8 cellular contexts compared by ENCODE assay signal in the genomic region with DNA sequence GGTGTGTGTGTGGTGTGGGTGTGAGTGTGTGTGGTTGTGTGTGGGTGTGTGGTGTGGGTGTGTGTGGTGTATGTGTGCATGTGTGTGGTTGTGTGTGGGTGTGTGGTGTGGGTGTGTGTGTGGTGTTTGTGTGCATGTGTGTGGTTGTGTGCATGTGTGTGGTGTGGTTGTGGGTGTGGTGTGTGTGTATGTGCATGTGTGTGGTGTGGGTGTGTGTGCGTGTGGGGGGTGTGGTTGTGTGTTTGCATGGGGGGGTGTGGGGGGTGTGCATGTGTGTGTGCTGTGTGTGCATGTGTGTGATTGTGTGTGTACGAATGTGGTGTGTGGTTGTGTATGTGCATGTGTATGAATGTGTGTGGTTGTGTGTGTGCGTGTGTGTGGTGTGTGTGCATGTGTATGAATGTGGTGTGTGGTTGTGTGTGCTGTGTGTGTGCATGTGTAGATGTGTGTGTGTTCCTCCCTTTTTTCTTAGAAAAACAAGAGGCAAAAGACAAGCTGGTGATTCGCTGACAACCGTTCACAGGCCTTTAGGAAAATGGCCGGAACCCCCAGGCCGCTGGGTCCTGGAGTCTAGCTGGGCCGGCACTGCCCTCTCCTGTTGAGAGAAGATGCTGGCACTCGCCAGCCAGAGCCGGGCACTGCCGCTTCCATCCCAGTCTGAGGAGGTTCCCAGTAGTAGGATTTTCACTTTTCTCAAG. TPM values are rescaled to one million over a fixed set of nuclear protein-coding genes. Genes with fewer than 3 reads are reported as not detected.
DNase-seq lines count a peak whose midpoint lies in the region; ATAC-seq, FAIRE-seq and TF ChIP-seq lines count a peak whose summit lies in the region.

No MANE protein-coding gene starts in this region.

- H3K9me3 Mint-ChIP-seq in activated CD4-positive, alpha-beta T cell treated with anti-CD3 and anti-CD28 coated beads, Interleukin-2, amount 10 ng/mL, durations not matched to agents 7 days and 5 days = no peaks in the 10 kb centered on the region
- no peaks in the 10 kb centered on the region for H3K9me3 Mint-ChIP-seq in CD4-positive, alpha-beta memory T cell

- FAIRE-seq in urothelium cell line (lab: Jason Lieb, UNC) = peak; percentile 98

- H3K4me1 ChIP-seq in left lung = no peaks in the 10 kb centered on the region
- no peaks in the 10 kb centered on the region for H3K4me1 ChIP-seq in CD4-positive, alpha-beta memory T cell (ENCODE audit: insufficient read depth, low read length)

- H3K4me3 Mint-ChIP-seq in activated CD4-positive, alpha-beta T cell treated with anti-CD3 and anti-CD28 coated beads, Interleukin-2, amount 10 ng/mL, durations not matched to agents 7 days and 5 days = no peak overlapping the region
- no peak overlapping the region for H3K4me3 Mint-ChIP-seq in CD4-positive, alpha-beta memory T cell

- H3K27ac Mint-ChIP-seq in activated CD4-positive, alpha-beta T cell treated with anti-CD3 and anti-CD28 coated beads, Interleukin-2, amount 10 ng/mL, durations not matched to agents 7 days and 5 days = no peak overlapping the region
- H3K27ac Mint-ChIP-seq in CD4-positive, alpha-beta memory T cell = no peak overlapping the region

- intact Hi-C loops in left lung (cut with DNase I) = no loop called here
- intact Hi-C loops in CD4-positive, alpha-beta memory T cell (cut with micrococcal nuclease) = no loop called here

- H3K4me3 ChIP-seq in LNCaP clone FGC (ENCODE audit: low read depth, low read length) (no peak overlapping the region), left lung (no peak overlapping the region)
- H3K4me3 ChIP-seq in CD4-positive, alpha-beta memory T cell (ENCODE audit: low read length in 2 of 2) = no peak overlapping the region

- H3K27me3 Mint-ChIP-seq in activated CD4-positive, alpha-beta T cell treated with anti-CD3 and anti-CD28 coated beads, Interleukin-2, amount 10 ng/mL, durations not matched to agents 7 days and 5 days = no peaks in the 10 kb centered on the region
- H3K27me3 Mint-ChIP-seq in CD4-positive, alpha-beta memory T cell = no peaks in the 10 kb centered on the region

- POLR2A ChIA-PET in activated CD4-positive, alpha-beta T cell treated with anti-CD3 and anti-CD28 coated beads, Interleukin-2, amount 10 ng/mL, durations not matched to agents 7 days and 5 days (lab: Charles Lee) = no interaction called here
- POLR2A ChIA-PET in CD4-positive, alpha-beta memory T cell (lab: Charles Lee; ENCODE audit: partially characterized antibody) = no interaction called here

- CTCF ChIA-PET in activated CD4-positive, alpha-beta T cell treated with anti-CD3 and anti-CD28 coated beads, Interleukin-2, amount 10 ng/mL, durations not matched to agents 7 days and 5 days (lab: Charles Lee) = no interaction called here
- CTCF ChIA-PET in CD4-positive, alpha-beta memory T cell (lab: Charles Lee; ENCODE audit: partially characterized antibody) = no interaction called here

- peak; percentile 66 for ATAC-seq in left lung

- no peaks in the 10 kb centered on the region for H3K36me3 Mint-ChIP-seq in activated CD4-positive, alpha-beta T cell treated with anti-CD3 and anti-CD28 coated beads, Interleukin-2, amount 10 ng/mL, durations not matched to agents 7 days and 5 days (ENCODE audit: low read depth)
- no peaks in the 10 kb centered on the region for H3K36me3 Mint-ChIP-seq in CD4-positive, alpha-beta memory T cell

- H3K4me1 Mint-ChIP-seq in activated CD4-positive, alpha-beta T cell treated with anti-CD3 and anti-CD28 coated beads, Interleukin-2, amount 10 ng/mL, durations not matched to agents 7 days and 5 days = no peaks in the 10 kb centered on the region
- H3K4me1 Mint-ChIP-seq in CD4-positive, alpha-beta memory T cell = no peaks in the 10 kb centered on the region

- TF ChIP-seq CTCF in LNCaP clone FGC (IDR thresholded peaks at IDR 0.05; ENCODE audit: control insufficient read depth, extremely low read depth, insufficient read depth) (peak; percentile 84), left lung (IDR thresholded peaks at IDR 0.05) (peak; percentile 25 to 42)

- no peaks in the 10 kb centered on the region for H3K36me3 ChIP-seq in left lung
- no peaks in the 10 kb centered on the region for H3K36me3 ChIP-seq in CD4-positive, alpha-beta memory T cell (ENCODE audit: insufficient read depth, low read length)

- DNase-seq in AG08395 (ENCODE audit: low spot score) = peak; percentile 95
- DNase-seq in LNCaP clone FGC (ENCODE audit: low read depth) = peak; percentile 23
- DNase-seq in cerebellum (ENCODE audit: low spot score) = peak; percentile 45
- DNase-seq in left lung = no peak
- peak; percentile 76 for DNase-seq in urothelium cell line (ENCODE audit: low spot score)
- no peak for DNase-seq in NOMO-1 (lab: John Stamatoyannopoulos, UW; ENCODE audit: unreplicated experiment in 2 of 2)
- DNase-seq in activated CD4-positive, alpha-beta T cell treated with anti-CD3 and anti-CD28 coated beads, Interleukin-2, amount 10 ng/mL, durations not matched to agents 7 days and 5 days = no peak
- DNase-seq in CD4-positive, alpha-beta memory T cell = no peak

- H3K9me3 ChIP-seq in left lung = no peaks in the 10 kb centered on the region
- no peaks in the 10 kb centered on the region for H3K9me3 ChIP-seq in CD4-positive, alpha-beta memory T cell (ENCODE audit: control insufficient read depth in 1 of 2, low read length in 2 of 2)

- H3K27me3 ChIP-seq in left lung = peaks cover 0 to 40% of the 10 kb centered on the region in 2 donors
- H3K27me3 ChIP-seq in CD4-positive, alpha-beta memory T cell (ENCODE audit: insufficient read depth, low read length) = no peaks in the 10 kb centered on the region

- H3K27ac ChIP-seq in left lung = no peak overlapping the region
- no peak overlapping the region for H3K27ac ChIP-seq in CD4-positive, alpha-beta memory T cell (ENCODE audit: low read depth, low read length)

RNA-seq across cellular contexts. Expression of a gene that starts 44.6 kb away (rescaled TPM):
- 0.45 TPM for total RNA-seq in cerebellum
- 10 to 100 TPM; 10.3 to 11.8 TPM for total RNA-seq in left lung
- total RNA-seq in activated CD4-positive, alpha-beta T cell treated with anti-CD3 and anti-CD28 coated beads, Interleukin-2, amount 10 ng/mL, durations not matched to agents 7 days and 5 days = not detected
- under 1 TPM; 0.20 to 0.22 TPM for total RNA-seq in CD4-positive, alpha-beta memory T cell
- under 1 TPM in 1 of 2 donors, not detected in 1; 0.16 TPM for polyA plus RNA-seq in CD4-positive, alpha-beta memory T cell

Comparison
In these comparisons a context has a peak if more than half of its experiments do, and no peak if none do; other contexts are left out.
1. DNase-seq: peak in AG08395 (single experiment), LNCaP clone FGC (single experiment), cerebellum (single experiment) and urothelium cell line (single experiment); none in left lung (0 of 2), NOMO-1 (0 of 2), activated CD4-positive, alpha-beta T cell treated with anti-CD3 and anti-CD28 coated beads, Interleukin-2, amount 10 ng/mL, durations not matched to agents 7 days and 5 days (single experiment) and CD4-positive, alpha-beta memory T cell (0 of 5).